8 cellular contexts compared by ENCODE assay signal in the genomic region with DNA sequence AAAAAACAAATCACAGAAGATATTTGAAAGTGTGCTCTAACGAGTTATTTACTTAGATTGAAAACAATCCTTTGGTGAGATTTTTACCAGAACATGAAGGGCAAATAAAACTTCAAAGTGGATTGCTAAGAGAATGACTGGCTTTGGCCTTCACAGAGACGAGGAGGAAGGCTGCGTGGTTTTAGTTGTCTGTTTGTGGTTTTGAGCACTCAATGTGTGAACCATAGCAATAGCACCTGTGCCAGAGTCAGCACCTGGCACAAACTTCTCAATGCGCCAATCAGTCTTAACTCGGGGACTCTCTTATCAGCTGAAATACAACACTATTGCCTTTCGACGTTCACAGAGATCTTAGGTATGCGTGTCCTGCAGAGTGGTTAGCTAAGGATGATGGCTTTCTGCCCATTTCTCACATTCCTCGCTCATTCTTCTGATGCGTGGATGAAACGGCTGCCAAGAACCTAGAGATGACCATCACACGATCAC.
DNase-seq lines count a peak whose midpoint lies in the region; ATAC-seq and TF ChIP-seq lines count a peak whose summit lies in the region.

No MANE protein-coding gene starts in this region.

- H3K9me3 ChIP-seq in lower lobe of right lung, result no peaks in the 10 kb centered on the region
- no peaks in the 10 kb centered on the region for H3K9me3 ChIP-seq in right lobe of liver

- H3K4me1 ChIP-seq in lower lobe of right lung, result peaks cover 85% of the 10 kb centered on the region
- peaks cover 0 to 4% (median 0%) of the 10 kb centered on the region in 4 donors for H3K4me1 ChIP-seq in right lobe of liver

- H3K27ac ChIP-seq in lower lobe of right lung (peak overlapping the region; percentile 81), right lobe of liver (peak overlapping the region in 1 of 3 donors; percentile 17)

- H3K36me3 ChIP-seq in lower lobe of right lung (peaks cover 10% of the 10 kb centered on the region), right lobe of liver (peaks cover 0 to 24% (median 0%) of the 10 kb centered on the region in 4 donors)

- ATAC-seq in GM21423 (IDR thresholded peaks at IDR 0.05; ENCODE audit: unreplicated experiment), result peak; percentile 52
- ATAC-seq in lower lobe of right lung, result peak; percentile 69 to 70
- ATAC-seq in right lobe of liver, result no peak

- WGBS in right lobe of liver (ENCODE audit: insufficient coverage, low coverage, low lambda C conversion rate, missing lambda C conversion rate), result 70% methylated on average over 10 of the region's 12 CpGs

- TF ChIP-seq CTCF in lower lobe of right lung (IDR thresholded peaks at IDR 0.05) (no peak), right lobe of liver (IDR thresholded peaks at IDR 0.05) (no peak)

- H3K27me3 ChIP-seq in lower lobe of right lung (ENCODE audit: low read depth), result no peaks in the 10 kb centered on the region
- H3K27me3 ChIP-seq in right lobe of liver, result no peaks in the 10 kb centered on the region

- no peak overlapping the region for H3K4me3 ChIP-seq in lower lobe of right lung
- no peak overlapping the region for H3K4me3 ChIP-seq in right lobe of liver

- DNase-seq in DMS79 treated with DMSO at 0.1 percent for 48 hours (lab: John Stamatoyannopoulos, UW), result peak; percentile 36
- peak; percentile 29 for DNase-seq in KG1 (lab: John Stamatoyannopoulos, UW)
- DNase-seq in activated T-helper 1 cell treated with Interleukin-2 at 50 U/mL for 16 hours (ENCODE audit: low read depth), result peak; percentile 55
- DNase-seq in lower lobe of right lung, result no peak
- DNase-seq in C1 segment of cervical spinal cord (lab: John Stamatoyannopoulos, UW), result no peak
- no peak for DNase-seq in SW 1271 (lab: John Stamatoyannopoulos, UW)
- DNase-seq in right lobe of liver, result no peak

- intact Hi-C loops in lower lobe of right lung (cut with DNase I), result no loop called here
- intact Hi-C loops in right lobe of liver (cut with DNase I), result no loop called here

- TF ChIP-seq POLR2A in right lobe of liver (IDR thresholded peaks at IDR 0.05), result no peak

Comparison
In these comparisons a context has a peak if more than half of its experiments do, and no peak if none do; other contexts are left out.
1. DNase-seq: peak in DMS79 treated with DMSO at 0.1 percent for 48 hours (single experiment), KG1 (single experiment) and activated T-helper 1 cell treated with Interleukin-2 at 50 U/mL for 16 hours (single experiment); none in lower lobe of right lung (single experiment), C1 segment of cervical spinal cord (0 of 14), SW 1271 (0 of 2) and right lobe of liver (0 of 3).
2. ATAC-seq: peak in GM21423 (single experiment) and lower lobe of right lung (2 of 2); none in right lobe of liver (0 of 4).